In genomic region chr1:14304381-14304865, GRCh38 we compare ENCODE assay signal across 23 cellular contexts.
DNase-seq lines count a peak whose midpoint lies in the region; ATAC-seq and TF ChIP-seq lines count a peak whose summit lies in the region.
"Had no signal": no experiment of that assay in that cellular context is flagged by ENCODE, and none has a peak within 500 bp of the region (broad histone marks: within the 10 kb centered on the region; RNA-seq: fewer than 3 reads in every experiment).

No MANE protein-coding gene starts in this region.

- no peak overlapping the region for H3K4me3 Mint-ChIP-seq in nephron
- H3K4me3 Mint-ChIP-seq: activated naive CD8-positive, alpha-beta T cell treated with anti-CD3 and anti-CD28 coated beads, Interleukin-2, amount 10 ng/mL, durations not matched to agents 7 days and 5 days; CD8-positive, alpha-beta memory T cell had no signal

- H3K9me3 ChIP-seq in right atrium auricular region (no peaks in the 10 kb centered on the region), aorta (ENCODE audit: control insufficient read depth, low read length) (no peaks in the 10 kb centered on the region)
- H3K9me3 ChIP-seq: colonic mucosa, ovary, tibial nerve had no signal

- intact Hi-C loops in Right ventricle myocardium inferior (cut with DNase I) (no loop called here), aorta (cut with DNase I) (no loop called here), posterior cingulate gyrus (cut with DNase I) (no loop called here)

- H3K36me3 ChIP-seq in right atrium auricular region, result no peaks in the 10 kb centered on the region
- H3K36me3 ChIP-seq in aorta (ENCODE audit: control insufficient read depth in 1 of 2, insufficient read depth in 2 of 2, low read length in 1 of 2), result no peaks in the 10 kb centered on the region
- H3K36me3 ChIP-seq: colonic mucosa, ovary, tibial nerve had no signal

- H3K4me1 Mint-ChIP-seq in nephron, result peaks cover 28% of the 10 kb centered on the region
- H3K4me1 Mint-ChIP-seq: activated naive CD8-positive, alpha-beta T cell treated with anti-CD3 and anti-CD28 coated beads, Interleukin-2, amount 10 ng/mL, durations not matched to agents 7 days and 5 days; CD8-positive, alpha-beta memory T cell had no signal

- peak overlapping the region in 1 of 2 donors; percentile 69 for H3K27ac ChIP-seq in right atrium auricular region
- H3K27ac ChIP-seq in aorta (ENCODE audit: low read depth in 1 of 2, low read length in 2 of 2), result no peak overlapping the region
- H3K27ac ChIP-seq: 22Rv1, colonic mucosa, epithelial cell of prostate, ovary had no signal

- H3K4me3 ChIP-seq in right atrium auricular region (no peak overlapping the region), aorta (ENCODE audit: low read length in 2 of 2) (no peak overlapping the region)
- H3K4me3 ChIP-seq: colonic mucosa, ovary, tibial nerve had no signal

- no peaks in the 10 kb centered on the region for H3K9me3 Mint-ChIP-seq in nephron
- H3K9me3 Mint-ChIP-seq: activated naive CD8-positive, alpha-beta T cell treated with anti-CD3 and anti-CD28 coated beads, Interleukin-2, amount 10 ng/mL, durations not matched to agents 7 days and 5 days had no signal

- ATAC-seq in Right ventricle myocardium inferior (peak; percentile 90), aorta (ENCODE audit: low FRiP score) (peak; percentile 82), GM18867 (IDR thresholded peaks at IDR 0.05; ENCODE audit: unreplicated experiment) (no peak)
- ATAC-seq: Panc1 had no signal

- no peak for TF ChIP-seq CTCF in right atrium auricular region (IDR thresholded peaks at IDR 0.05)
- no peak for TF ChIP-seq CTCF in nephron (IDR thresholded peaks at IDR 0.05; ENCODE audit: unreplicated experiment in 3 of 3)

- H3K27ac Mint-ChIP-seq in nephron, result peak overlapping the region in 2 of 3 experiments; percentile 28 to 51
- H3K27ac Mint-ChIP-seq: activated naive CD8-positive, alpha-beta T cell treated with anti-CD3 and anti-CD28 coated beads, Interleukin-2, amount 10 ng/mL, durations not matched to agents 7 days and 5 days; CD8-positive, alpha-beta memory T cell had no signal

- WGBS in aorta, 2 donors, result 10 to 17% methylated on average over 7 of the region's 7 CpGs

- H3K27me3 ChIP-seq in right atrium auricular region (no peaks in the 10 kb centered on the region), aorta (ENCODE audit: control insufficient read depth in 1 of 2, insufficient read depth in 2 of 2, low read length in 1 of 2) (peaks cover 0 to 1% of the 10 kb centered on the region in 2 donors)
- H3K27me3 ChIP-seq: colonic mucosa, ovary, tibial nerve had no signal

- peaks cover 13% of the 10 kb centered on the region for H3K27me3 Mint-ChIP-seq in nephron (ENCODE audit: low read depth)
- H3K27me3 Mint-ChIP-seq: activated naive CD8-positive, alpha-beta T cell treated with anti-CD3 and anti-CD28 coated beads, Interleukin-2, amount 10 ng/mL, durations not matched to agents 7 days and 5 days; CD8-positive, alpha-beta memory T cell had no signal

- DNase-seq in Right ventricle myocardium inferior (ENCODE audit: missing footprints), result no peak
- no peak for DNase-seq in right atrium auricular region (ENCODE audit: low spot score)
- DNase-seq in fibroblast of the conjunctiva (ENCODE audit: low read depth), result peak; percentile 89
- no peak for DNase-seq in aorta
- no peak for DNase-seq in posterior cingulate gyrus
- no peak for DNase-seq in activated CD4-positive, alpha-beta T cell treated with anti-CD3 and anti-CD28 coated beads, Interleukin-2, amount 50 U/mL, for 4 hours
- DNase-seq: activated CD4-positive, alpha-beta T cell treated with anti-CD3 and anti-CD28 coated beads for 1 hour; activated naive CD8-positive, alpha-beta T cell treated with anti-CD3 and anti-CD28 coated beads, Interleukin-2, amount 10 ng/mL, durations not matched to agents 7 days and 5 days; activated T-cell treated with anti-CD3 and anti-CD28 coated beads for 4 hours; CD8-positive, alpha-beta memory T cell; colonic mucosa; KG1; midbrain; NCI-H1436; NCI-H524 treated with DMSO at 0.1 percent for 48 hours; ovary; T-helper 1 cell had no signal

- no peaks in the 10 kb centered on the region for H3K36me3 Mint-ChIP-seq in nephron (ENCODE audit: low read depth)
- H3K36me3 Mint-ChIP-seq: activated naive CD8-positive, alpha-beta T cell treated with anti-CD3 and anti-CD28 coated beads, Interleukin-2, amount 10 ng/mL, durations not matched to agents 7 days and 5 days; CD8-positive, alpha-beta memory T cell had no signal

- H3K4me1 ChIP-seq in right atrium auricular region (no peaks in the 10 kb centered on the region), aorta (ENCODE audit: control insufficient read depth in 1 of 2, insufficient read depth in 2 of 2, low read length in 2 of 2) (no peaks in the 10 kb centered on the region)
- H3K4me1 ChIP-seq: colonic mucosa had no signal
